21 cellular contexts compared by ENCODE assay signal in the genomic region with DNA sequence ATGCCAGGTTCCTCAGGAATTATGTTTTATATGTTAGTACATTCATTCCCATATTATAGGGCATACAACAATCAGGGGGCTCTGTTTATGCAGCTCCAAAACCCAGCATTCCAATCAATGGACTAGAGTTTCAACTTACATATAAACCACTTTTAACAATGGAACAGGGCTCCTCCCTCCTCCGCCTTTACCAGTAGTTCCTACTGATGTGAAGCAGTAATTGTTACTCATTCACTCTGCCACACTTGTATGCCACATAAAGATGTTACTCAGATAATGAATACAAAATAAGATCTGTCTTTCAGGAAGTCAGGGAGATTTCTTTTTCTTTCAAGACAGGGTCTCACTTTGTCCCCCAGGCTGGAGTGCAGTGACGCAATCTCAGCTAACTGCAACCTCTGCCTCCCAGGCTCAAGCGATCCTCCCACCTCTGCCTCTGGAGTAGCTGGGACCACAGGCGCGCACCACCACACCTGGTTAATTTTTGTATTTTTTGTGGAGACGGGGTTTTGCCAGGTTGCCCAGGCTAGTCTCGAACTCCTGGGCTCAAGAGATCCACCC.
"Had no signal": no experiment of that assay in that cellular context is flagged by ENCODE, and none has a peak within 500 bp of the region (broad histone marks: within the 10 kb centered on the region; RNA-seq: fewer than 3 reads in every experiment).

No MANE protein-coding gene starts in this region.

- H3K4me3 Mint-ChIP-seq: activated B cell treated with CpG ODN at 0.5 μM for 24 hours; activated CD8-positive, alpha-beta T cell treated with anti-CD3 and anti-CD28 coated beads for 36 hours; activated naive CD8-positive, alpha-beta T cell treated with anti-CD3 and anti-CD28 coated beads for 36 hours; memory B cell; naive thymus-derived CD8-positive, alpha-beta T cell; type B pancreatic cell had no signal

- DNase-seq: activated B cell treated with CpG ODN at 0.5 μM for 24 hours; activated CD4-positive, alpha-beta T cell treated with anti-CD3 and anti-CD28 coated beads for 48 hours; activated CD8-positive, alpha-beta memory T cell treated with anti-CD3 and anti-CD28 coated beads, Interleukin-2, amount 50 U/mL, for 4 hours; activated CD8-positive, alpha-beta T cell treated with anti-CD3 and anti-CD28 coated beads for 36 hours; activated gamma-delta T cell treated with Interleukin-2 at 50 U/mL for 16 hours; activated naive CD8-positive, alpha-beta T cell treated with anti-CD3 and anti-CD28 coated beads for 36 hours; amygdala; central memory CD4-positive, alpha-beta T cell; colonic mucosa; left ventricle myocardium inferior; naive thymus-derived CD8-positive, alpha-beta T cell; stimulated activated CD4-positive, alpha-beta T cell treated with anti-CD3 and anti-CD28 coated beads, Interleukin-4, amount 100 ng/mL, for 4 hours; stimulated activated CD8-positive, alpha-beta memory T cell treated with anti-CD3 and anti-CD28 coated beads, Interleukin-4, amount 100 ng/mL, for 48 hours; stimulated activated naive CD8-positive, alpha-beta T cell treated with anti-CD3 and anti-CD28 coated beads, Interleukin-15, Interleukin-2, amounts not matched to agents 100 U/mL and 50 U/mL, for 24 hours had no signal

- H3K9me3 ChIP-seq: colonic mucosa, left ventricle myocardium inferior, right atrium auricular region, suprapubic skin had no signal

- H3K27ac Mint-ChIP-seq: activated B cell treated with CpG ODN at 0.5 μM for 24 hours; activated CD8-positive, alpha-beta T cell treated with anti-CD3 and anti-CD28 coated beads for 36 hours; activated naive CD8-positive, alpha-beta T cell treated with anti-CD3 and anti-CD28 coated beads for 36 hours; memory B cell; type B pancreatic cell had no signal

- H3K27me3 ChIP-seq: colonic mucosa, right atrium auricular region, suprapubic skin had no signal

- H3K4me3 ChIP-seq: colonic mucosa, left ventricle myocardium inferior, right atrium auricular region, skin epidermis, suprapubic skin had no signal

- H3K27ac ChIP-seq: colonic mucosa, left ventricle myocardium inferior, right atrium auricular region, skin epidermis, suprapubic skin had no signal

- ATAC-seq: activated CD8-positive, alpha-beta T cell treated with anti-CD3 and anti-CD28 coated beads for 36 hours; esophagus mucosa; naive thymus-derived CD8-positive, alpha-beta T cell; stimulated activated naive CD8-positive, alpha-beta T cell treated with anti-CD3 and anti-CD28 coated beads, Interleukin-15, Interleukin-2, amounts not matched to agents 100 U/mL and 50 U/mL, for 24 hours had no signal

- H3K27me3 Mint-ChIP-seq: activated B cell treated with CpG ODN at 0.5 μM for 24 hours; activated CD8-positive, alpha-beta T cell treated with anti-CD3 and anti-CD28 coated beads for 36 hours; activated naive CD8-positive, alpha-beta T cell treated with anti-CD3 and anti-CD28 coated beads for 36 hours; brain; memory B cell; naive thymus-derived CD8-positive, alpha-beta T cell; type B pancreatic cell had no signal

- H3K4me1 ChIP-seq: colonic mucosa, left ventricle myocardium inferior, right atrium auricular region, suprapubic skin had no signal

- H3K9me3 Mint-ChIP-seq: activated B cell treated with CpG ODN at 0.5 μM for 24 hours; activated CD8-positive, alpha-beta T cell treated with anti-CD3 and anti-CD28 coated beads for 36 hours; activated naive CD8-positive, alpha-beta T cell treated with anti-CD3 and anti-CD28 coated beads for 36 hours; brain; memory B cell; naive thymus-derived CD8-positive, alpha-beta T cell; type B pancreatic cell had no signal

- H3K36me3 ChIP-seq: colonic mucosa, left ventricle myocardium inferior, right atrium auricular region, suprapubic skin had no signal

- H3K36me3 Mint-ChIP-seq: activated naive CD8-positive, alpha-beta T cell treated with anti-CD3 and anti-CD28 coated beads for 36 hours; brain had no signal

- H3K4me1 Mint-ChIP-seq: activated B cell treated with CpG ODN at 0.5 μM for 24 hours; activated naive CD8-positive, alpha-beta T cell treated with anti-CD3 and anti-CD28 coated beads for 36 hours; brain had no signal
